In the genomic region with DNA sequence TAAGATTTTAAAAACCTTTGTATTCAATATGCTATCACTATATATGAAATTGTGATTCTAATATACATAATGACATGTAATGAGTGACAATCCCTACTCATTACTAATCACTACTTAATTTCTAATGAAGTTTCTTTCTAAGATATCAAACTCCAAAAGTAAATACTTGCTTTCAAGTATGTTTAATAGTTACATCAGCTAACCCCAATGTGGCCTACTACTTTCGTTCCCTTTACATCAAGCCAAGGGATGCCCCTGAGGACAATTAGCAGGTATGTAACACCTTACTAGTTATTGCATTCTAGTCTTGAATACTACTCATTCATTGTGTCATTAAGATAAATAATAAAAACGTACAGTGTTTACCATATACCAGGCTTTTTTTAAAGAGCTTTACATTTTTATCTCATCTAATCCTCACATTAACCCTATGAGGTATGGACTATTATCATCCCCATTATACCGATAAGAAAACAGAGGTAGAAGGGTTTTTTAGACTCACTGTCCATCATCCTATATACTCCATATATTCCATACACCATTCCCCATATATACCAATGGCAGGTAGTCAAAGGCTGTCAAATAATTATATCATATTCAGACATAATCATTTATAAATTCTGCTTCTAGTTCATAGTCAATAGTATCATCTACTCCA, we compare ENCODE assay signal across 8 cellular contexts. TPM values are rescaled to one million over a fixed set of nuclear protein-coding genes. Genes with fewer than 3 reads are reported as not detected.
A peak's percentile ranks its signal among the peaks of the same experiment; 100 is the strongest.
DNase-seq lines count a peak whose midpoint lies in the region; ATAC-seq and TF ChIP-seq lines count a peak whose summit lies in the region.

No MANE protein-coding gene starts in this region.

- peaks cover 7% of the 10 kb centered on the region for H3K27me3 Mint-ChIP-seq in glutamatergic neuron (ENCODE audit: unreplicated experiment)

- H3K36me3 Mint-ChIP-seq in glutamatergic neuron (ENCODE audit: unreplicated experiment), result no peaks in the 10 kb centered on the region

- no peak overlapping the region for H3K27ac Mint-ChIP-seq in glutamatergic neuron (ENCODE audit: unreplicated experiment)

- H3K9me3 Mint-ChIP-seq in glutamatergic neuron (ENCODE audit: unreplicated experiment), result no peaks in the 10 kb centered on the region

- peak overlapping the region; percentile 62 for H3K4me3 ChIP-seq in HEK293 (ENCODE audit: low read depth, low read length)
- H3K4me3 ChIP-seq in WI38 (ENCODE audit: low read depth, low read length), result peak overlapping the region; percentile 99
- peak overlapping the region; percentile 68 to 91 (median 80) for H3K4me3 ChIP-seq in skin epidermis

- no peak for DNase-seq in glutamatergic neuron
- DNase-seq in KBM-7, result no peak
- DNase-seq in AG08395 (ENCODE audit: low spot score), result no peak

- no peaks in the 10 kb centered on the region; the same call in 1 of the 2 replicates for H3K4me1 ChIP-seq in HEK293 (ENCODE audit: control insufficient read depth, insufficient read depth, low read length)

- no peak overlapping the region for H3K27ac ChIP-seq in HEK293 (ENCODE audit: extremely low read depth, low read depth, low read length)
- H3K27ac ChIP-seq in skin epidermis, result peak overlapping the region in 4 of 21 experiments; percentile 24 to 100 (median 34)

- ATAC-seq in HG03571 (IDR thresholded peaks at IDR 0.05; ENCODE audit: unreplicated experiment) (no peak), GM19452 (IDR thresholded peaks at IDR 0.05; ENCODE audit: unreplicated experiment) (no peak)

- peaks cover 21 to 68% of the 10 kb centered on the region in 2 experiments for H3K36me3 ChIP-seq in HEK293 (ENCODE audit: control insufficient read depth in 2 of 2, insufficient read depth in 1 of 2, low read length in 2 of 2)

- POLR2A ChIA-PET in HEK293 (lab: Yijun Ruan, JAX), result interaction anchor here (0.6 to 2.2 kb wide), 4 partner anchors 9 to 577 kb away, joined by 4 to 12 read pairs (median 6); no protein-coding TSS in a partner anchor

- CTCF ChIA-PET in HEK293 (lab: Yijun Ruan, JAX), result interaction anchor here (0.7 to 5.5 kb wide), 7 partner anchors 9 to 400 kb away, joined by 3 to 64 read pairs (median 7); partner anchors contain the start of gene PIK3C2B

- H3K4me3 Mint-ChIP-seq in glutamatergic neuron (ENCODE audit: unreplicated experiment), result peak overlapping the region; percentile 97

- peaks cover 6% of the 10 kb centered on the region for H3K4me1 Mint-ChIP-seq in glutamatergic neuron (ENCODE audit: low read depth, unreplicated experiment)

- in situ Hi-C loops in KBM-7 (cut with MboI; ENCODE audit: low pct_unique_long_range_greater_than_20kb, low sequenced_read_pairs), result no loop called here

- H3K9me3 ChIP-seq in HEK293 (ENCODE audit: control insufficient read depth, insufficient read depth, low read depth, low read length), result no peaks in the 10 kb centered on the region

- TF ChIP-seq CTCF in HEK293 (tag by site-specific recombination; IDR thresholded peaks at IDR 0.05) (no peak), WI38 (IDR thresholded peaks at IDR 0.05; ENCODE audit: low read depth, low read length) (no peak), glutamatergic neuron (IDR thresholded peaks at IDR 0.05; ENCODE audit: partially characterized antibody, unreplicated experiment) (no peak)

TF ChIP-seq in HEK293, 187 proteins besides CTCF, POLR2A, EP300 and RAD21:
- TF ChIP-seq ZSCAN30 (tag by site-specific recombination; IDR thresholded peaks at IDR 0.05), result 0 out of 2 replicates have a peak, but pooled peaks have one; percentile 18
- peak; percentile 76; the same call in 1 of the 2 replicates for TF ChIP-seq ZNF664 (tag by site-specific recombination; IDR thresholded peaks at IDR 0.05)
- 0 out of 2 replicates have a peak, but pooled peaks have one; percentile 9 for TF ChIP-seq ZBTB8A (tag by site-specific recombination; IDR thresholded peaks at IDR 0.05)
- TF ChIP-seq GLIS1 (tag by site-specific recombination; IDR thresholded peaks at IDR 0.05), result no peak
- TF ChIP-seq BCL11B (tag by site-specific recombination; IDR thresholded peaks at IDR 0.05; ENCODE audit: low read depth), result no peak

RNA-seq across cellular contexts. Expression of gene PPP1R15B, which starts 4.2 kb away (rescaled TPM):
- 45.3 TPM for total RNA-seq in glutamatergic neuron (ENCODE audit: unreplicated experiment)

RNA-seq across cellular contexts. Expression of gene PLEKHA6, which starts 47.7 kb away (rescaled TPM):
- total RNA-seq in glutamatergic neuron (ENCODE audit: unreplicated experiment), result 72.7 TPM
